25 cellular contexts compared by ENCODE assay signal in genomic region chr14:33524244-33524643, GRCh38.
A peak's percentile ranks its signal among the peaks of the same experiment; 100 is the strongest.
DNase-seq lines count a peak whose midpoint lies in the region; ATAC-seq and TF ChIP-seq lines count a peak whose summit lies in the region.
"Had no signal": no experiment of that assay in that cellular context is flagged by ENCODE, and none has a peak within 500 bp of the region (broad histone marks: within the 10 kb centered on the region; RNA-seq: fewer than 3 reads in every experiment).

No MANE protein-coding gene starts in this region.

- no peaks in the 10 kb centered on the region for H3K27me3 ChIP-seq in Peyer's patch
- H3K27me3 ChIP-seq: BE2C had no signal

- no peaks in the 10 kb centered on the region for H3K36me3 ChIP-seq in Peyer's patch
- H3K36me3 ChIP-seq: BE2C had no signal

- no peak for TF ChIP-seq POLR2A in Peyer's patch (IDR thresholded peaks at IDR 0.05)

- CTCF ChIA-PET in activated CD4-positive, alpha-beta T cell treated with anti-CD3 and anti-CD28 coated beads, Interleukin-2, amount 10 ng/mL, durations not matched to agents 7 days and 5 days (lab: Charles Lee): no interaction called here

- no peaks in the 10 kb centered on the region for H3K4me1 Mint-ChIP-seq in activated CD4-positive, alpha-beta T cell treated with anti-CD3 and anti-CD28 coated beads, Interleukin-2, amount 10 ng/mL, durations not matched to agents 7 days and 5 days
- H3K4me1 Mint-ChIP-seq: GM23338, IgD-negative memory B cell, T-cell had no signal

- no peaks in the 10 kb centered on the region for H3K9me3 ChIP-seq in Peyer's patch
- H3K9me3 ChIP-seq: BE2C had no signal

- no peak for DNase-seq in Peyer's patch
- DNase-seq in activated CD4-positive, alpha-beta T cell treated with anti-CD3 and anti-CD28 coated beads, Interleukin-2, amount 10 ng/mL, durations not matched to agents 7 days and 5 days: no peak
- DNase-seq in NCI-H82 treated with DMSO at 0.1 percent for 48 hours (lab: John Stamatoyannopoulos, UW; ENCODE audit: unreplicated experiment): no peak
- no peak for DNase-seq in DMS114 treated with DMSO at 0.1 percent for 48 hours (lab: John Stamatoyannopoulos, UW; ENCODE audit: unreplicated experiment)
- DNase-seq: 8988T; BE2C; CD4-positive, alpha-beta T cell; DMS79; Kasumi-1; MM.1S; NCI-H1105; NCI-H1694; NCI-H2227 treated with DMSO at 0.1 percent for 48 hours; NCI-H524; Right ventricle myocardium superior; T-cell; T-helper 9 cell had no signal

- POLR2A ChIA-PET in activated CD4-positive, alpha-beta T cell treated with anti-CD3 and anti-CD28 coated beads, Interleukin-2, amount 10 ng/mL, durations not matched to agents 7 days and 5 days (lab: Charles Lee): no interaction called here

- no peaks in the 10 kb centered on the region for H3K4me1 ChIP-seq in Peyer's patch
- H3K4me1 ChIP-seq: BE2C had no signal

- no peak overlapping the region for H3K27ac Mint-ChIP-seq in activated CD4-positive, alpha-beta T cell treated with anti-CD3 and anti-CD28 coated beads, Interleukin-2, amount 10 ng/mL, durations not matched to agents 7 days and 5 days
- H3K27ac Mint-ChIP-seq: CD4-positive, alpha-beta T cell; GM23338; IgD-negative memory B cell; T-cell had no signal

- no peak overlapping the region for H3K27ac ChIP-seq in Peyer's patch
- H3K27ac ChIP-seq: HL-60, SK-N-MC had no signal

- no peaks in the 10 kb centered on the region for H3K9me3 Mint-ChIP-seq in activated CD4-positive, alpha-beta T cell treated with anti-CD3 and anti-CD28 coated beads, Interleukin-2, amount 10 ng/mL, durations not matched to agents 7 days and 5 days
- H3K9me3 Mint-ChIP-seq: CD4-positive, alpha-beta T cell; GM23338 had no signal

- TF ChIP-seq CTCF in Peyer's patch (IDR thresholded peaks at IDR 0.05): no peak

- peak; percentile 95 for ATAC-seq in GM18508 (IDR thresholded peaks at IDR 0.05; ENCODE audit: insufficient read depth, unreplicated experiment)
- peak; percentile 46 for ATAC-seq in GM19324 (IDR thresholded peaks at IDR 0.05; ENCODE audit: low FRiP score, unreplicated experiment)
- peak; percentile 70 for ATAC-seq in HG02678 (IDR thresholded peaks at IDR 0.05; ENCODE audit: unreplicated experiment)
- peak; percentile 81 for ATAC-seq in HG03354 (IDR thresholded peaks at IDR 0.05; ENCODE audit: poor library complexity, severe bottlenecking, unreplicated experiment)
- ATAC-seq: GM23338, T-cell had no signal

- H3K4me3 ChIP-seq in Peyer's patch: no peak overlapping the region
- H3K4me3 ChIP-seq: GM23338, SK-N-MC had no signal

- H3K27me3 Mint-ChIP-seq in activated CD4-positive, alpha-beta T cell treated with anti-CD3 and anti-CD28 coated beads, Interleukin-2, amount 10 ng/mL, durations not matched to agents 7 days and 5 days: no peaks in the 10 kb centered on the region
- H3K27me3 Mint-ChIP-seq: IgD-negative memory B cell had no signal

- H3K4me3 Mint-ChIP-seq in activated CD4-positive, alpha-beta T cell treated with anti-CD3 and anti-CD28 coated beads, Interleukin-2, amount 10 ng/mL, durations not matched to agents 7 days and 5 days: no peak overlapping the region
- H3K4me3 Mint-ChIP-seq: CD4-positive, alpha-beta T cell; GM23338; IgD-negative memory B cell; T-cell had no signal

- no peaks in the 10 kb centered on the region for H3K36me3 Mint-ChIP-seq in activated CD4-positive, alpha-beta T cell treated with anti-CD3 and anti-CD28 coated beads, Interleukin-2, amount 10 ng/mL, durations not matched to agents 7 days and 5 days (ENCODE audit: low read depth)
- H3K36me3 Mint-ChIP-seq: IgD-negative memory B cell, T-cell had no signal
